In the genomic region with DNA sequence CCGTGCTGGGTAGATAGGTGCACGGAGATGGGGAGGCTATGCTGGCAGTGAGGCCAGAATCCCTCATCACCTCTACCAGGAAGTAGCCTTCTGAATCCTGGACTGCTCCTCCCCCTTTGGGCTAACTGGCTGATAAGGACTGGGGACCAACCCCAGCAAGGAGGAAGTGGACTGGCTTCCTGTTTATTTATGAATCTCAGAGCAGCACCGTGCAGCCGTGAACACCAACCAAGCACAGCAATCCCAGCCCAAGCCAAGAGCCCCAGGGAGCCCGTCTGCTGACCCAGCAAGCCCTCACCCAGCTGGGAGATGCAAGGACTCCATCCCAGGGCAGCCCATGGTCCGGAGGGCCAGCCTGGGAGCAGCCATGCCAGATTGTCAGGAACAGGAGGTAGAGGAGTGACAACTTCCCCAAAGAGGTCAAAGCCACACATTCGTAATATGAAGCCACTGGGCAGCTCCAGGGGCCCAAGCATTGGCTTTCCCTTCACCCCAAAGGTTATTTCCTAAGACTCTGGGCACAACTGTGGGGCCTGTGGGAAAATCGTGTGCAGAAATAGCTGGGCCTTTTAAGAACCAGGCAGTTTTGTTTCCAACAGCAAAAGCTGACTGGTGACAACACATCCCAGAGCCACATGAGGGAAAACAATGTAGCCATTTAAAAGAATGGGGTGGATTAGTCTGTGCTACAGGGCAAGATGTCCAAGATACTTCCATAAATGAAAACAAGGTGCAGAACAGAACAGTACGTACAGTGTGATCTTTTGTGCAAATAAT, we compare ENCODE assay signal across 8 cellular contexts. TPM values are rescaled to one million over a fixed set of nuclear protein-coding genes. Genes with fewer than 3 reads are reported as not detected.
DNase-seq lines count a peak whose midpoint lies in the region; ATAC-seq lines count a peak whose summit lies in the region.

No MANE protein-coding gene starts in this region.

- in situ Hi-C loops in Caki2 (cut with HindIII; ENCODE audit: low pct_unique_long_range_greater_than_20kb, low sequenced_read_pairs), result no loop called here
- in situ Hi-C loops in KBM-7 (cut with MboI; ENCODE audit: low pct_unique_long_range_greater_than_20kb, low sequenced_read_pairs), result no loop called here

- POLR2A ChIA-PET in activated naive CD8-positive, alpha-beta T cell treated with anti-CD3 and anti-CD28 coated beads, Interleukin-2, amount 10 ng/mL, durations not matched to agents 7 days and 5 days (lab: Charles Lee), result interaction anchor here (0.6 to 1.5 kb wide), 2 partner anchors 29 to 54 kb away, joined by 4 to 5 read pairs; no protein-coding TSS in a partner anchor

- peak overlapping the region; percentile 53 for H3K4me3 Mint-ChIP-seq in activated naive CD8-positive, alpha-beta T cell treated with anti-CD3 and anti-CD28 coated beads, Interleukin-2, amount 10 ng/mL, durations not matched to agents 7 days and 5 days

- ATAC-seq in activated naive CD8-positive, alpha-beta T cell treated with anti-CD3 and anti-CD28 coated beads, Interleukin-2, amount 10 ng/mL, durations not matched to agents 7 days and 5 days (ENCODE audit: low read depth), result no peak
- ATAC-seq in HG03097 (IDR thresholded peaks at IDR 0.05; ENCODE audit: low FRiP score, unreplicated experiment) (no peak), GM21528 (IDR thresholded peaks at IDR 0.05; ENCODE audit: low FRiP score, unreplicated experiment) (no peak)

- H3K4me1 Mint-ChIP-seq in activated naive CD8-positive, alpha-beta T cell treated with anti-CD3 and anti-CD28 coated beads, Interleukin-2, amount 10 ng/mL, durations not matched to agents 7 days and 5 days, result peaks cover 54% of the 10 kb centered on the region

- peak overlapping the region; percentile 84 for H3K27ac Mint-ChIP-seq in activated naive CD8-positive, alpha-beta T cell treated with anti-CD3 and anti-CD28 coated beads, Interleukin-2, amount 10 ng/mL, durations not matched to agents 7 days and 5 days

- H3K27me3 Mint-ChIP-seq in activated naive CD8-positive, alpha-beta T cell treated with anti-CD3 and anti-CD28 coated beads, Interleukin-2, amount 10 ng/mL, durations not matched to agents 7 days and 5 days, result no peaks in the 10 kb centered on the region

- peaks cover 6% of the 10 kb centered on the region for H3K36me3 Mint-ChIP-seq in activated naive CD8-positive, alpha-beta T cell treated with anti-CD3 and anti-CD28 coated beads, Interleukin-2, amount 10 ng/mL, durations not matched to agents 7 days and 5 days

- DNase-seq in Caki2 (ENCODE audit: low read depth) (peak; percentile 59), KBM-7 (peak; percentile 76), lung microvascular endothelial cell (ENCODE audit: low read depth in 2 of 2) (peak; percentile 22 to 63), epidermal melanocyte (ENCODE audit: insufficient read length, low spot score) (no peak), NCI-H446 treated with DMSO at 0.1 percent for 48 hours (lab: John Stamatoyannopoulos, UW) (no peak)
- no peak for DNase-seq in activated naive CD8-positive, alpha-beta T cell treated with anti-CD3 and anti-CD28 coated beads, Interleukin-2, amount 10 ng/mL, durations not matched to agents 7 days and 5 days

- H3K9me3 Mint-ChIP-seq in activated naive CD8-positive, alpha-beta T cell treated with anti-CD3 and anti-CD28 coated beads, Interleukin-2, amount 10 ng/mL, durations not matched to agents 7 days and 5 days, result no peaks in the 10 kb centered on the region

RNA-seq across cellular contexts. Expression of a gene that starts 23.9 kb away (rescaled TPM):
- 181 and 199 TPM in 2 replicates for total RNA-seq in Caki2 (2014; rRNA removed; shearing (Covaris generic); ENCODE audit: low replicate concordance)
- 100 to 1,000 TPM; 104 to 110 TPM for total RNA-seq in activated naive CD8-positive, alpha-beta T cell treated with anti-CD3 and anti-CD28 coated beads, Interleukin-2, amount 10 ng/mL, durations not matched to agents 7 days and 5 days
- 130 and 154 TPM in 2 replicates for total RNA-seq in lung microvascular endothelial cell

RNA-seq across cellular contexts. Expression of a gene that starts 28.7 kb away (rescaled TPM):
- 19.7 and 24.4 TPM in 2 replicates for total RNA-seq in Caki2 (2014; rRNA removed; shearing (Covaris generic); ENCODE audit: low replicate concordance)
- total RNA-seq in activated naive CD8-positive, alpha-beta T cell treated with anti-CD3 and anti-CD28 coated beads, Interleukin-2, amount 10 ng/mL, durations not matched to agents 7 days and 5 days, result 10 to 100 TPM; 43.6 to 47.7 TPM
- 8.1 and 12.1 TPM in 2 replicates for total RNA-seq in lung microvascular endothelial cell

Comparison
In these comparisons a context has a peak if more than half of its experiments do, and no peak if none do; other contexts are left out.
1. DNase-seq: peak in Caki2 (single experiment), KBM-7 (single experiment) and lung microvascular endothelial cell (2 of 2); none in activated naive CD8-positive, alpha-beta T cell treated with anti-CD3 and anti-CD28 coated beads, Interleukin-2, amount 10 ng/mL, durations not matched to agents 7 days and 5 days (single experiment), epidermal melanocyte (single experiment) and NCI-H446 treated with DMSO at 0.1 percent for 48 hours (single experiment).